8 cellular contexts compared by ENCODE assay signal in the genomic region with DNA sequence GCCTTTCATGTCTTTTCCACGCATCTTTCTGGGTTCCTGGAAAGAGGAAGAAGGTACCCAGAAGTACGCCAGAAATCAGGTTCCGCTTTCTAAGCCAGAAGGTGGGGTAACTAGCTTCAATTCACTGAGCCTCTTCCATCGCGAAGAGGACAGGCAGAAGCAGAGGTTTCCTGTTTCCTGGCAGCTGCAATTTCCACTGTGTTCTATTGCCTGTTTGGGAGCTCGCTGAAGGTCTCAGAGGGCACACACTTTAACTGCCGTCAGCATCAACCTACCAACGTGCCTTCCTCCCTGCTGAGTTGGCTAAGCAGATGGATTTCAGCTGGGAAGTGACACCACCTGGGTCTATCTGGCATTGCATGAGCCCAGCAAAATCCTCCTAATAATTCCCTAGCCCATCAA. TPM values are rescaled to one million over a fixed set of nuclear protein-coding genes. Genes with fewer than 3 reads are reported as not detected.
DNase-seq lines count a peak whose midpoint lies in the region; ATAC-seq and TF ChIP-seq lines count a peak whose summit lies in the region.

No MANE protein-coding gene starts in this region.

- TF ChIP-seq EP300 in neural cell (conservative IDR thresholded peaks at IDR 0.05; ENCODE audit: poor library complexity, severe bottlenecking): no peak

- H2AFZ ChIP-seq in neural cell (ENCODE audit: low read depth, low read length): no peak overlapping the region

- H3K27me3 ChIP-seq in neural cell (ENCODE audit: insufficient read depth, low read depth, low read length) (no peaks in the 10 kb centered on the region), esophagus squamous epithelium (no peaks in the 10 kb centered on the region)

- H3K4me3 Mint-ChIP-seq in dendritic cell treated with granulocyte-macrophage colony-stimulating factor and Interleukin-4, amounts not matched to agents 40 ng/mL and 50 ng/mL, for 4 days: peak overlapping the region; percentile 50

- no peaks in the 10 kb centered on the region for H4K20me1 ChIP-seq in neural cell (ENCODE audit: insufficient read depth)

- peak overlapping the region; percentile 95 for H3K27ac Mint-ChIP-seq in dendritic cell treated with granulocyte-macrophage colony-stimulating factor and Interleukin-4, amounts not matched to agents 40 ng/mL and 50 ng/mL, for 4 days

- H3K27ac ChIP-seq in neural cell (ENCODE audit: low read length) (no peak overlapping the region), esophagus squamous epithelium (peak overlapping the region in 2 of 4 donors; percentile 36 to 54)

- no peaks in the 10 kb centered on the region for H3K9me2 ChIP-seq in neural cell (ENCODE audit: insufficient read depth, low read length)

- no peak overlapping the region for H3K9ac ChIP-seq in neural cell (ENCODE audit: low read length)

- H3F3A ChIP-seq in neural cell (ENCODE audit: insufficient read depth, low read length, poor library complexity, severe bottlenecking): no peaks in the 10 kb centered on the region

- DNase-seq in DMS79 treated with DMSO at 0.1 percent for 48 hours (lab: John Stamatoyannopoulos, UW) (peak; percentile 35), DMS79 (lab: John Stamatoyannopoulos, UW) (no peak), NOMO-1 treated with DMSO at 0.1 percent for 48 hours (lab: John Stamatoyannopoulos, UW; ENCODE audit: unreplicated experiment) (peak; percentile 97), esophagus squamous epithelium (lab: John Stamatoyannopoulos, UW) (no peak)

- intact Hi-C loops in dendritic cell treated with granulocyte-macrophage colony-stimulating factor and Interleukin-4, amounts not matched to agents 40 ng/mL and 50 ng/mL, for 4 days (cut with micrococcal nuclease): loop anchor here (1.0 to 5.0 kb wide), 3 partner anchors 10 to 52 kb away; a partner anchor contains a TSS
- intact Hi-C loops in esophagus squamous epithelium (cut with DNase I): no loop called here

- H3K9me3 Mint-ChIP-seq in dendritic cell treated with granulocyte-macrophage colony-stimulating factor and Interleukin-4, amounts not matched to agents 40 ng/mL and 50 ng/mL, for 4 days: no peaks in the 10 kb centered on the region

- TF ChIP-seq POLR2A in esophagus squamous epithelium (IDR thresholded peaks at IDR 0.05): no peak

- ATAC-seq in HG03066 (IDR thresholded peaks at IDR 0.05; ENCODE audit: low read depth, unreplicated experiment) (peak; percentile 49), HG02623 (IDR thresholded peaks at IDR 0.05; ENCODE audit: unreplicated experiment) (no peak)

- H3K36me3 ChIP-seq in neural cell (ENCODE audit: insufficient read depth, low read length) (no peaks in the 10 kb centered on the region), esophagus squamous epithelium (no peaks in the 10 kb centered on the region)

- H3K4me1 ChIP-seq in esophagus squamous epithelium: peaks cover 0 to 11% (median 0%) of the 10 kb centered on the region in 3 donors

- no peak overlapping the region for H3K4me2 ChIP-seq in neural cell (ENCODE audit: low read length)

- WGBS in esophagus squamous epithelium, 2 donors: 32 to 66% methylated on average over 5 to 8 of the region's 8 CpGs

- H3K36me3 Mint-ChIP-seq in dendritic cell treated with granulocyte-macrophage colony-stimulating factor and Interleukin-4, amounts not matched to agents 40 ng/mL and 50 ng/mL, for 4 days (ENCODE audit: low read depth): peaks cover 100% of the 10 kb centered on the region

- no peaks in the 10 kb centered on the region for H3K9me3 ChIP-seq in neural cell (ENCODE audit: low read length)
- H3K9me3 ChIP-seq in esophagus squamous epithelium: no peaks in the 10 kb centered on the region

- no peak for TF ChIP-seq RAD21 in neural cell (conservative IDR thresholded peaks at IDR 0.05)

- H3K4me3 ChIP-seq in neural cell (ENCODE audit: low read length) (no peak overlapping the region), esophagus squamous epithelium (no peak overlapping the region)

- TF ChIP-seq CTCF in neural cell (IDR thresholded peaks at IDR 0.05; ENCODE audit: poor library complexity, severe bottlenecking) (peak; percentile 29), esophagus squamous epithelium (IDR thresholded peaks at IDR 0.05) (no peak)

- H3K79me2 ChIP-seq in neural cell (replicated peaks; ENCODE audit: insufficient read depth, low read length): no peaks in the 10 kb centered on the region

- peaks cover 92% of the 10 kb centered on the region for H3K4me1 Mint-ChIP-seq in dendritic cell treated with granulocyte-macrophage colony-stimulating factor and Interleukin-4, amounts not matched to agents 40 ng/mL and 50 ng/mL, for 4 days (ENCODE audit: low read depth)

- H3K27me3 Mint-ChIP-seq in dendritic cell treated with granulocyte-macrophage colony-stimulating factor and Interleukin-4, amounts not matched to agents 40 ng/mL and 50 ng/mL, for 4 days: no peaks in the 10 kb centered on the region

TF ChIP-seq in neural cell, 6 proteins besides CTCF, POLR2A, EP300 and RAD21:
- TF ChIP-seq MXI1 (conservative IDR thresholded peaks at IDR 0.05; ENCODE audit: poor library complexity, severe bottlenecking): no peak
- TF ChIP-seq, protein P1, sequence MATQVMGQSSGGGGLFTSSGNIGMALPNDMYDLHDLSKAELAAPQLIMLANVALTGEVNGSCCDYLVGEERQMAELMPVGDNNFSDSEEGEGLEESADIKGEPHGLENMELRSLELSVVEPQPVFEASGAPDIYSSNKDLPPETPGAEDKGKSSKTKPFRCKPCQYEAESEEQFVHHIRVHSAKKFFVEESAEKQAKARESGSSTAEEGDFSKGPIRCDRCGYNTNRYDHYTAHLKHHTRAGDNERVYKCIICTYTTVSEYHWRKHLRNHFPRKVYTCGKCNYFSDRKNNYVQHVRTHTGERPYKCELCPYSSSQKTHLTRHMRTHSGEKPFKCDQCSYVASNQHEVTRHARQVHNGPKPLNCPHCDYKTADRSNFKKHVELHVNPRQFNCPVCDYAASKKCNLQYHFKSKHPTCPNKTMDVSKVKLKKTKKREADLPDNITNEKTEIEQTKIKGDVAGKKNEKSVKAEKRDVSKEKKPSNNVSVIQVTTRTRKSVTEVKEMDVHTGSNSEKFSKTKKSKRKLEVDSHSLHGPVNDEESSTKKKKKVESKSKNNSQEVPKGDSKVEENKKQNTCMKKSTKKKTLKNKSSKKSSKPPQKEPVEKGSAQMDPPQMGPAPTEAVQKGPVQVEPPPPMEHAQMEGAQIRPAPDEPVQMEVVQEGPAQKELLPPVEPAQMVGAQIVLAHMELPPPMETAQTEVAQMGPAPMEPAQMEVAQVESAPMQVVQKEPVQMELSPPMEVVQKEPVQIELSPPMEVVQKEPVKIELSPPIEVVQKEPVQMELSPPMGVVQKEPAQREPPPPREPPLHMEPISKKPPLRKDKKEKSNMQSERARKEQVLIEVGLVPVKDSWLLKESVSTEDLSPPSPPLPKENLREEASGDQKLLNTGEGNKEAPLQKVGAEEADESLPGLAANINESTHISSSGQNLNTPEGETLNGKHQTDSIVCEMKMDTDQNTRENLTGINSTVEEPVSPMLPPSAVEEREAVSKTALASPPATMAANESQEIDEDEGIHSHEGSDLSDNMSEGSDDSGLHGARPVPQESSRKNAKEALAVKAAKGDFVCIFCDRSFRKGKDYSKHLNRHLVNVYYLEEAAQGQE (IDR thresholded peaks at IDR 0.05; ENCODE audit: borderline replicate concordance): no peak
- TF ChIP-seq SMC3 (conservative IDR thresholded peaks at IDR 0.05; ENCODE audit: poor library complexity): peak; percentile 24
TF ChIP-seq in neural cell: peak in this region for 1.

RNA-seq across cellular contexts. Expression of a gene that starts 10.0 kb away (rescaled TPM):
- polyA plus RNA-seq in neural cell: not detected in 2 replicates
- 0.24 TPM in 1 of 2 replicates, not detected in the other for polyA minus RNA-seq in neural cell
- total RNA-seq in esophagus squamous epithelium: 10 to 100 TPM in 3 of 4 donors, 1 to 10 TPM in 1; 8.1 to 23.1 (median 14.3) TPM

RNA-seq across cellular contexts. Expression of a gene that starts 55.3 kb away (rescaled TPM):
- polyA plus RNA-seq in neural cell: 179 and 197 TPM in 2 replicates
- 112 and 124 TPM in 2 replicates for polyA minus RNA-seq in neural cell
- total RNA-seq in esophagus squamous epithelium: 100 to 1,000 TPM in 2 of 4 donors, 10 to 100 TPM in 2; 90.2 to 136 (median 102) TPM

Comparison
In these comparisons a context has a peak if more than half of its experiments do, and no peak if none do; other contexts are left out.
1. DNase-seq: peak in DMS79 treated with DMSO at 0.1 percent for 48 hours (single experiment) and NOMO-1 treated with DMSO at 0.1 percent for 48 hours (single experiment); none in DMS79 (single experiment) and esophagus squamous epithelium (single experiment).